10 cellular contexts compared by ENCODE assay signal in genomic region chr14:61147369-61147897, GRCh38.
DNase-seq lines count a peak whose midpoint lies in the region; TF ChIP-seq lines count a peak whose summit lies in the region.
"Had no signal": no experiment of that assay in that cellular context is flagged by ENCODE, and none has a peak within 500 bp of the region (broad histone marks: within the 10 kb centered on the region; RNA-seq: fewer than 3 reads in every experiment).

No MANE protein-coding gene starts in this region.

- 0 out of 2 replicates have a peak overlapping the region, but pooled peaks have one; percentile 15 for H3K27ac ChIP-seq in RWPE1
- peak overlapping the region; percentile 96 for H3K27ac ChIP-seq in epithelial cell of prostate
- H3K27ac ChIP-seq in osteoblast (ENCODE audit: low read depth, low read length), result peak overlapping the region; percentile 66
- no peak overlapping the region for H3K27ac ChIP-seq in thyroid gland

- no peaks in the 10 kb centered on the region for H4K20me1 ChIP-seq in osteoblast (ENCODE audit: insufficient read depth, low read length)

- H3K36me3 ChIP-seq in osteoblast (ENCODE audit: insufficient read depth, low read length) (no peaks in the 10 kb centered on the region), thyroid gland (no peaks in the 10 kb centered on the region)

- no peaks in the 10 kb centered on the region for H3K79me2 ChIP-seq in osteoblast (ENCODE audit: insufficient read depth, low read length)

- peak overlapping the region; percentile 74 for H2AFZ ChIP-seq in osteoblast (ENCODE audit: low read length)

- CTCF ChIA-PET in RWPE1 (lab: Yijun Ruan, JAX), result interaction anchor here (0.6 kb wide), 1 partner anchor 24 kb away, joined by 3 read pairs; no protein-coding TSS in a partner anchor

- H3K9me3 ChIP-seq in osteoblast (ENCODE audit: low read depth, low read length) (no peaks in the 10 kb centered on the region), thyroid gland (no peaks in the 10 kb centered on the region)

- WGBS in thyroid gland, 2 donors, result 56 to 60% methylated on average over 9 of the region's 9 CpGs

- H3K27me3 ChIP-seq in osteoblast (ENCODE audit: insufficient read depth, low read length) (no peaks in the 10 kb centered on the region), thyroid gland (no peaks in the 10 kb centered on the region)

- DNase-seq in EL, result peak; percentile 53
- no peak for DNase-seq in RWPE1 (ENCODE audit: low spot score)
- DNase-seq in epithelial cell of prostate (ENCODE audit: low read depth, low spot score), result no peak
- no peak for DNase-seq in osteoblast (ENCODE audit: insufficient read length, low spot score, missing footprints)
- no peak for DNase-seq in thyroid gland
- DNase-seq in stimulated activated CD4-positive, alpha-beta T cell treated with anti-CD3 and anti-CD28 coated beads, Interleukin-4, amount 100 ng/mL, for 24 hours, result no peak
- DNase-seq in HT-29 (ENCODE audit: low spot score), result no peak
- no peak for DNase-seq in OCI-M2 (lab: John Stamatoyannopoulos, UW; ENCODE audit: unreplicated experiment)
- DNase-seq: CD4-positive, CD25-positive, alpha-beta regulatory T cell; NCI-H187 had no signal

- intact Hi-C loops in thyroid gland (cut with DNase I), result no loop called here

- POLR2A ChIA-PET in RWPE1 (lab: Yijun Ruan, JAX; ENCODE audit: low non-redundant PET), result no interaction called here

- H3K4me1 ChIP-seq in osteoblast (ENCODE audit: insufficient read depth, low read length) (peaks cover 45% of the 10 kb centered on the region), thyroid gland (no peaks in the 10 kb centered on the region)

- H3K4me3 ChIP-seq in osteoblast (ENCODE audit: insufficient read depth, low read length), result no peak overlapping the region
- no peak overlapping the region for H3K4me3 ChIP-seq in thyroid gland (replicated peaks in 1 of 3)

- no peak for TF ChIP-seq CTCF in RWPE1 (conservative IDR thresholded peaks at IDR 0.05; ENCODE audit: low read depth)
- no peak for TF ChIP-seq CTCF in osteoblast (IDR thresholded peaks at IDR 0.05; ENCODE audit: extremely low read depth, low read depth, low read length)
- no peak for TF ChIP-seq CTCF in thyroid gland (IDR thresholded peaks at IDR 0.05)

- no peak for TF ChIP-seq POLR2A in thyroid gland (IDR thresholded peaks at IDR 0.05)

- H3K4me2 ChIP-seq in osteoblast (ENCODE audit: insufficient read depth, low read length), result peak overlapping the region; percentile 20

Comparison
In these comparisons a context has a peak if more than half of its experiments do, and no peak if none do; other contexts are left out.
1. H3K27ac ChIP-seq: peak in RWPE1 (single experiment), epithelial cell of prostate (single experiment) and osteoblast (single experiment); none in thyroid gland (0 of 3).